In the genomic region with DNA sequence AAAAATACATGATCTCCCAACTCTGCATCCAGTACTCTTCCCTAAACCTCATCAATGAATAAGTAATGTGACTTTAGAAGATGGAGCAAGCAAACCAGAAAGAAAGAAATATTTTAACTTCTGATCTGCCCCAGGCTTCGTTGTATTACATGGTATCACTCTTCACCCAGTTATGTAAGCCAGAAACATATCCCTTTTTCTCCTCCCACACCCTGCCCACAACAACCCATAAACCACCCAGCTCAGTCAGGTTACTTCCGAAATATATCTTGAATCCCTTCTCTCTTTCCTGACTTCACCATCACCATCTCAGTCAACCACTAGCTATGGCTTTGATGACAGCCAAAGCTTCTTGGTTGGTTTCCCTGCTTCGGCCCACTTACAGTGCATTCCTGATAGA, we compare ENCODE assay signal across 28 cellular contexts.
"Had no signal": no experiment of that assay in that cellular context is flagged by ENCODE, and none has a peak within 500 bp of the region (broad histone marks: within the 10 kb centered on the region; RNA-seq: fewer than 3 reads in every experiment).

No MANE protein-coding gene starts in this region.

- H3K4me1 ChIP-seq: colonic mucosa, foreskin keratinocyte, gastrocnemius medialis, heart left ventricle, heart right ventricle had no signal

- H3K9me3 ChIP-seq: colonic mucosa, esophagus muscularis mucosa, esophagus squamous epithelium, gastrocnemius medialis, gastroesophageal sphincter, heart left ventricle, heart right ventricle had no signal

- DNase-seq: colonic mucosa; cortex of kidney; dermis blood vessel endothelial cell; dorsolateral prefrontal cortex; effector CD4-positive, alpha-beta T cell; effector CD8-positive, alpha-beta T cell; effector memory CD4-positive, alpha-beta T cell; effector memory CD8-positive, alpha-beta T cell; endodermal cell; erythroblast; esophagus squamous epithelium; foreskin fibroblast; foreskin keratinocyte; foreskin melanocyte; gastrocnemius medialis; glutamatergic neuron; head of caudate nucleus; heart left ventricle; heart right ventricle had no signal

- ATAC-seq: effector memory CD8-positive, alpha-beta T cell; esophagus mucosa; foreskin keratinocyte; gastrocnemius medialis; gastroesophageal sphincter; heart left ventricle; heart right ventricle had no signal

- H3K4me3 ChIP-seq: colonic mucosa, coronary artery, dorsolateral prefrontal cortex, esophagus muscularis mucosa, esophagus squamous epithelium, gastrocnemius medialis, gastroesophageal sphincter, heart left ventricle, heart right ventricle had no signal

- H3K27ac ChIP-seq: colonic mucosa, coronary artery, dorsolateral prefrontal cortex, epithelial cell of prostate, esophagus muscularis mucosa, esophagus squamous epithelium, foreskin keratinocyte, gastrocnemius medialis, gastroesophageal sphincter, heart left ventricle, heart right ventricle had no signal

- H3K27me3 ChIP-seq: colonic mucosa, esophagus muscularis mucosa, esophagus squamous epithelium, foreskin keratinocyte, heart left ventricle had no signal

- FAIRE-seq: colon, endometrium, endothelial cell of umbilical vein, frontal cortex had no signal

- H3K36me3 ChIP-seq: colonic mucosa, esophagus muscularis mucosa, esophagus squamous epithelium, gastrocnemius medialis, gastroesophageal sphincter, heart left ventricle, heart right ventricle had no signal
